ENCODE assay signal across 8 cellular contexts in the genomic region with DNA sequence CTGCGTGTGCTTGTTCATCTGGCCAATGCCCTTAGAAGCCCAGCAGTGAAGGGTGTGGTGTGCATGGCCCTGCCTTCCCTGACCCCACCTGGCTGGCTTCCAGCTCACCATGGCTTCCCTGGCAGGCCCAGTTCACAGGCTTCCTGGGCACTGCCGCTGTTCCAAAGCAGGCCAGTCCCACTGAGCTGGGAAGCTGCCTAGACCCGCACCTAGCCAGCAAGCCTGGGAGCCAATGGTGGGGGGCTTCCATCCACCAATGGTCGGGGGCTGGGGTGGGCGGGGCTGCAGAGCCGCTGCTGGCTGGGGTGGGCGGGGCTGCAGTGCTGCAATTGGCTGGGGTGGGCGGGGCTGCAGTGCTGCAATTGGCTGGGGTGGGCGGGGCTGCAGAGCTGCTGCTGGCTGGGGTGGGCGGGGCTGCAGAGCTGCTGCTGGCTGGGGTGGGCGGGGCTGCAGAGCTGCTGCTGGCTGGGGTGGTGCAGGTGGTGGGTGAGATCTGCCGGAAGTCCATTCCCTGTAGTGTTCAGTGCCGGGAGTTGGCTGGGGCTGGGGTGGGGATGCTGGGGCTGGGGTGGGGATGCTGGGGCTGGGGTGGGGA. TPM values are rescaled to one million over a fixed set of nuclear protein-coding genes. Genes with fewer than 3 reads are reported as not detected.
A peak's percentile ranks its signal among the peaks of the same experiment; 100 is the strongest.
DNase-seq lines count a peak whose midpoint lies in the region; ATAC-seq lines count a peak whose summit lies in the region.

No MANE protein-coding gene starts in this region.

- no peak overlapping the region for H3K9ac ChIP-seq in adipocyte (ENCODE audit: low read length)

- H3K4me1 ChIP-seq in adipocyte (ENCODE audit: control insufficient read depth, insufficient read depth, low read length), result no peaks in the 10 kb centered on the region

- peaks cover 39% of the 10 kb centered on the region for H3K27me3 ChIP-seq in adipocyte (replicated peaks; ENCODE audit: control insufficient read depth, insufficient read depth, low read length)

- DNase-seq in DMS114 treated with DMSO at 0.1 percent for 48 hours (lab: John Stamatoyannopoulos, UW; ENCODE audit: unreplicated experiment) (peak; percentile 37), HT-29 (ENCODE audit: low spot score) (peak; percentile 78), SHP77 treated with DMSO at 0.1 percent for 48 hours (lab: John Stamatoyannopoulos, UW) (peak; percentile 78), adipocyte (ENCODE audit: low read depth) (peak; percentile 64), immature natural killer cell (peak; percentile 30 to 47 (median 36))
- peak; percentile 59 for DNase-seq in stimulated activated CD4-positive, alpha-beta T cell treated with anti-CD3 and anti-CD28 coated beads, Interleukin-4, amount 100 ng/mL, for 24 hours

- H3K36me3 ChIP-seq in adipocyte (ENCODE audit: control insufficient read depth, insufficient read depth, low read length, severe bottlenecking), result no peaks in the 10 kb centered on the region

- H3K4me3 ChIP-seq in adipocyte (ENCODE audit: low read length), result no peak overlapping the region

- no peak for ATAC-seq in HG03097 (IDR thresholded peaks at IDR 0.05; ENCODE audit: low FRiP score, unreplicated experiment)
- ATAC-seq in GM19452 (IDR thresholded peaks at IDR 0.05; ENCODE audit: unreplicated experiment), result no peak

- peaks cover 0 to 2% (median 0%) of the 10 kb centered on the region in 6 donors for H3K9me3 Mint-ChIP-seq in immature natural killer cell

- H3K27ac Mint-ChIP-seq in immature natural killer cell, result no peak overlapping the region

- H3K4me3 Mint-ChIP-seq in immature natural killer cell, result no peak overlapping the region

- H3K27me3 Mint-ChIP-seq in immature natural killer cell (ENCODE audit: low read depth in 3 of 3), result peaks cover 8 to 14% (median 13%) of the 10 kb centered on the region in 3 donors

- H3K36me3 Mint-ChIP-seq in immature natural killer cell, result peaks cover 0 to 4% (median 0%) of the 10 kb centered on the region in 3 donors

- H3K4me1 Mint-ChIP-seq in immature natural killer cell, result peaks cover 2 to 6% of the 10 kb centered on the region in 2 donors

- peaks cover 6% of the 10 kb centered on the region for H3K9me3 ChIP-seq in adipocyte (ENCODE audit: control insufficient read depth, low read length)

RNA-seq across cellular contexts. Expression of a gene that starts 12.4 kb away (rescaled TPM):
- not detected in 2 replicates for total RNA-seq in HT-29 (2014; rRNA removed; shearing (Covaris generic))
- not detected for polyA plus RNA-seq in immature natural killer cell

RNA-seq across cellular contexts. Expression of a gene that starts 15.6 kb away (rescaled TPM):
- 80.3 and 102 TPM in 2 replicates for total RNA-seq in HT-29 (2014; rRNA removed; shearing (Covaris generic))
- polyA plus RNA-seq in immature natural killer cell, result 10 to 100 TPM; 73.2 to 90.2 (median 88.0) TPM

RNA-seq across cellular contexts. Expression of a gene that starts 15.6 kb away (rescaled TPM):
- 87.7 and 88.4 TPM in 2 replicates for total RNA-seq in HT-29 (2014; rRNA removed; shearing (Covaris generic))
- 10 to 100 TPM; 11.0 to 44.3 (median 27.5) TPM for polyA plus RNA-seq in immature natural killer cell

RNA-seq across cellular contexts. Expression of a gene that starts 22.9 kb away (rescaled TPM):
- total RNA-seq in HT-29 (2014; rRNA removed; shearing (Covaris generic)), result 25.0 and 36.5 TPM in 2 replicates
- polyA plus RNA-seq in immature natural killer cell, result not detected

RNA-seq across cellular contexts. Expression of a gene that starts 33.5 kb away (rescaled TPM):
- total RNA-seq in HT-29 (2014; rRNA removed; shearing (Covaris generic)), result 59.7 and 60.8 TPM in 2 replicates
- 10 to 100 TPM; 12.3 to 28.7 (median 17.5) TPM for polyA plus RNA-seq in immature natural killer cell
